In the genomic region with DNA sequence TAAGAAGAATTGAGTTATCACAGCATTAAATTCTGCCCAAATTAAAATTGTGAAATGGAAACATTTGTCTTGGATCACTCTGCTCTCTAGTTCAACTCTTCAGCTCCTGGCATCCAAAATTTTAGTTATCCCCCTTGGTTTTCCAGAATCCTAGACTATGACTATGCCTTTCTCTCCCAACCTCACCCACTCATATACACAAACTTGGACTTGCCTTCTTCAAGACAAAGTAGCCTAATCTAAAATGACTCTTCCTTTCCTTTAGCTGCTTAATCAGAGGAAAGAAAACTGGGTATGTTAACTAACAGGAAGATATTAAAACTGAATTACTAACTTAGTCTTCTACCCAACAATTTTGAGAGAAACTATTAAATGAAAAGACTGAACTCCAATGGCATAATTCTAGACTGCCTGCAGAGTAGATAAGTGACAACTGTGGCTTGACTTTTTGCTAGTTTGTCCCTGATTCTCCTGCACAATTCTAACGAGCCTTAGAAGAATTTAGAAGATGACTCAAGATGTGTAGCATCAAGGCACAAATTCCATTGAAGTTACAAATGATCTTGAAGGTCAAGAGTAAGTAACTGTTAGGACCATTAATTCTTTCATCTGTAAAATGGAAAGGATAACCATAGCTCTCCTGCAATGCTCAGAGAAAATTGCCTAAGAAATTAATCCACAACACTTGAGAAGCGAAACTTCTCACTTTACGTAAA, we compare ENCODE assay signal across 18 cellular contexts.
"Had no signal": no experiment of that assay in that cellular context is flagged by ENCODE, and none has a peak within 500 bp of the region (broad histone marks: within the 10 kb centered on the region; RNA-seq: fewer than 3 reads in every experiment).

No MANE protein-coding gene starts in this region.

- H3K4me3 ChIP-seq: ascending aorta, cardiac muscle cell, esophagus muscularis mucosa, hepatocyte, sigmoid colon, uterus had no signal

- H3K27ac ChIP-seq: ascending aorta, cardiac muscle cell, esophagus muscularis mucosa, hepatocyte, sigmoid colon, uterus, VCaP had no signal

- H3K4me2 ChIP-seq: hepatocyte had no signal

- DNase-seq: activated CD4-positive, alpha-beta T cell treated with anti-CD3 and anti-CD28 coated beads for 36 hours; activated CD8-positive, alpha-beta T cell treated with anti-CD3 and anti-CD28 coated beads, Interleukin-2, amount 10 ng/mL, durations not matched to agents 7 days and 5 days; activated naive CD4-positive, alpha-beta T cell; kidney; left ventricle myocardium superior; mesendoderm; nephron progenitor cell; sigmoid colon; stimulated activated CD4-positive, alpha-beta T cell treated with anti-CD3 and anti-CD28 coated beads, Interleukin-15, amount 100 ng/mL, for 24 hours; stimulated activated CD4-positive, alpha-beta T cell treated with anti-CD3 and anti-CD28 coated beads, Interleukin-4, amount 100 ng/mL, for 24 hours; stimulated activated naive CD8-positive, alpha-beta T cell treated with anti-CD3 and anti-CD28 coated beads, Interleukin-15, amount 100 ng/mL, for 72 hours; T1000; uterus had no signal

- H3K4me1 ChIP-seq: uterus had no signal

- ATAC-seq: activated CD4-positive, alpha-beta T cell treated with anti-CD3 and anti-CD28 coated beads for 36 hours; activated CD8-positive, alpha-beta T cell treated with anti-CD3 and anti-CD28 coated beads, Interleukin-2, amount 10 ng/mL, durations not matched to agents 7 days and 5 days; left ventricle myocardium superior; stimulated activated naive CD8-positive, alpha-beta T cell treated with anti-CD3 and anti-CD28 coated beads, Interleukin-15, amount 100 ng/mL, for 72 hours had no signal

- H3K27me3 ChIP-seq: ascending aorta, cardiac muscle cell, esophagus muscularis mucosa, hepatocyte, sigmoid colon, uterus had no signal

- H2AFZ ChIP-seq: hepatocyte had no signal

- H3K36me3 ChIP-seq: ascending aorta, cardiac muscle cell, esophagus muscularis mucosa, sigmoid colon, uterus had no signal

- H3K79me2 ChIP-seq: hepatocyte had no signal

- H3K9me3 ChIP-seq: ascending aorta, esophagus muscularis mucosa, sigmoid colon, uterus had no signal
